In genomic region chr2:168086805-168087204, GRCh38 we compare ENCODE assay signal across 16 cellular contexts.
"Had no signal": no experiment of that assay in that cellular context is flagged by ENCODE, and none has a peak within 500 bp of the region (broad histone marks: within the 10 kb centered on the region; RNA-seq: fewer than 3 reads in every experiment).

No MANE protein-coding gene starts in this region.

- H3K4me3 Mint-ChIP-seq: activated CD4-positive, alpha-beta T cell treated with anti-CD3 and anti-CD28 coated beads for 36 hours; activated CD8-positive, alpha-beta T cell treated with anti-CD3 and anti-CD28 coated beads for 36 hours; activated naive CD8-positive, alpha-beta T cell treated with anti-CD3 and anti-CD28 coated beads, Interleukin-2, amount 10 ng/mL, durations not matched to agents 7 days and 5 days; central memory CD8-positive, alpha-beta T cell; memory B cell; natural killer cell treated with Interleukin-12 subunit alpha and Interleukin-12 subunit beta and Interleukin-15 and Interleukin-18, amount 100 ng/mL, for 72 hours; T-cell had no signal

- ATAC-seq: activated CD4-positive, alpha-beta T cell treated with anti-CD3 and anti-CD28 coated beads for 36 hours; activated CD8-positive, alpha-beta T cell treated with anti-CD3 and anti-CD28 coated beads for 36 hours; heart left ventricle; left lobe of liver; natural killer cell treated with Interleukin-12 subunit alpha and Interleukin-12 subunit beta and Interleukin-15 and Interleukin-18, amount 100 ng/mL, for 72 hours; T-cell had no signal

- H3K27me3 ChIP-seq: ascending aorta, heart left ventricle had no signal

- DNase-seq: activated CD4-positive, alpha-beta T cell treated with anti-CD3 and anti-CD28 coated beads for 36 hours; activated CD8-positive, alpha-beta memory T cell treated with anti-CD3 and anti-CD28 coated beads, Interleukin-2, amount 50 U/mL, for 4 hours; activated CD8-positive, alpha-beta T cell treated with anti-CD3 and anti-CD28 coated beads for 36 hours; activated naive CD8-positive, alpha-beta T cell treated with anti-CD3 and anti-CD28 coated beads, Interleukin-2, amount 10 ng/mL, durations not matched to agents 7 days and 5 days; heart left ventricle; occipital lobe; stimulated activated CD4-positive, alpha-beta T cell treated with anti-CD3 and anti-CD28 coated beads, Interleukin-2, amount 100 ng/mL, for 48 hours; T-cell; T1000; trophoblast cell had no signal

- H3K27ac Mint-ChIP-seq: activated CD4-positive, alpha-beta T cell treated with anti-CD3 and anti-CD28 coated beads for 36 hours; activated CD8-positive, alpha-beta T cell treated with anti-CD3 and anti-CD28 coated beads for 36 hours; activated naive CD8-positive, alpha-beta T cell treated with anti-CD3 and anti-CD28 coated beads, Interleukin-2, amount 10 ng/mL, durations not matched to agents 7 days and 5 days; memory B cell; T-cell had no signal

- H3K4me3 ChIP-seq: ascending aorta, heart left ventricle, SK-N-MC had no signal

- H3K36me3 ChIP-seq: ascending aorta, heart left ventricle had no signal

- H3K4me1 ChIP-seq: ascending aorta had no signal

- H3K9me3 Mint-ChIP-seq: activated CD8-positive, alpha-beta T cell treated with anti-CD3 and anti-CD28 coated beads for 36 hours; activated naive CD8-positive, alpha-beta T cell treated with anti-CD3 and anti-CD28 coated beads, Interleukin-2, amount 10 ng/mL, durations not matched to agents 7 days and 5 days; central memory CD8-positive, alpha-beta T cell had no signal

- H3K27me3 Mint-ChIP-seq: activated CD4-positive, alpha-beta T cell treated with anti-CD3 and anti-CD28 coated beads for 36 hours; activated CD8-positive, alpha-beta T cell treated with anti-CD3 and anti-CD28 coated beads for 36 hours; activated naive CD8-positive, alpha-beta T cell treated with anti-CD3 and anti-CD28 coated beads, Interleukin-2, amount 10 ng/mL, durations not matched to agents 7 days and 5 days; central memory CD8-positive, alpha-beta T cell; memory B cell; natural killer cell treated with Interleukin-12 subunit alpha and Interleukin-12 subunit beta and Interleukin-15 and Interleukin-18, amount 100 ng/mL, for 72 hours; T-cell had no signal

- H3K9me3 ChIP-seq: ascending aorta, heart left ventricle had no signal

- H3K27ac ChIP-seq: ascending aorta, heart left ventricle, SK-N-MC had no signal
